8 cellular contexts compared by ENCODE assay signal in the genomic region with DNA sequence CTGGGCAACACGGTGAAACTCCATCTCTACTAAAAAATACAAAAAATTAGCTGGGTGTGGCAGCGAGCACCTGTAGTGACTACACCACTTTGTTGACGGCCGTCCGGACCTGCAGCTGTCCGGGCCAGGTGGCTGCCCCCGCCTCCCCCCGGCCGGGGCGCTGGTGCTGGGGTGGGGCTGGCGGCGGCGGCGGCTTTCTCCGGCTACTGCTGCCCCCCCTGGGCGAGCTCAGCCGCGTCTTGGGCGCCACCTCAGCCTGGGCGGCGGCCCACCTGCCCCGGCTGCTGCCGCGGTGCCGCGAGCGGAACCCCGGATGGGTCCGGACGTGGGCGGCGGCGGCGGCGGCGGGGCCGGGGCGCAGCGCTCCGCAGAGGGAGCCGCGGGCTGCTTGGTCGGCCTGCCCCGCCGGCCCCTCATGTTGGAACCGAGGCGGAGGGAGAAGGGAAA. TPM values are rescaled to one million over a fixed set of nuclear protein-coding genes. Genes with fewer than 3 reads are reported as not detected.
DNase-seq lines count a peak whose midpoint lies in the region; ATAC-seq and TF ChIP-seq lines count a peak whose summit lies in the region.
"Not testable (repeated sequence)": the region's sequence is repeated elsewhere in the genome, so short reads cannot be mapped to it uniquely, and the experiment has no call there.

No MANE protein-coding gene starts in this region.

- H3K36me3 ChIP-seq in ACC112 (ENCODE audit: insufficient read depth, low read length); skeletal muscle tissue (ENCODE audit: control insufficient read depth in 3 of 3, insufficient read depth in 3 of 3, low read length in 3 of 3): not testable (repeated sequence)

- not testable (repeated sequence) for H2AFZ ChIP-seq in ACC112 (ENCODE audit: low read length, unreplicated experiment)

- CTCF ChIA-PET in activated CD4-positive, alpha-beta T cell treated with anti-CD3 and anti-CD28 coated beads for 36 hours (lab: Charles Lee), result interaction anchor here (0.7 to 1.5 kb wide), 4 partner anchors 19 to 218 kb away, joined by 3 to 5 read pairs (median 4); a partner anchor contains a TSS

- peak overlapping the region; percentile 50; the same call in 1 of the 2 replicates for H3K27ac ChIP-seq in ACC112 (ENCODE audit: low read depth, low read length)
- peak overlapping the region; percentile 89 to 98 for H3K27ac ChIP-seq in coronary artery
- peak overlapping the region; percentile 85 for H3K27ac ChIP-seq in skeletal muscle tissue (ENCODE audit: low read depth, low read length)

- not testable (repeated sequence) for H3K4me1 Mint-ChIP-seq in activated CD4-positive, alpha-beta T cell treated with anti-CD3 and anti-CD28 coated beads for 36 hours

- not testable (repeated sequence) for H3K9me3 ChIP-seq in skeletal muscle tissue (ENCODE audit: control insufficient read depth in 3 of 3, low read length in 3 of 3)

- POLR2A ChIA-PET in activated CD4-positive, alpha-beta T cell treated with anti-CD3 and anti-CD28 coated beads for 36 hours (lab: Charles Lee), result not testable (repeated sequence)

- H3K4me3 ChIP-seq in ACC112 (ENCODE audit: low read depth, low read length) (peak overlapping the region; percentile 84), coronary artery (peak overlapping the region; percentile 98), skeletal muscle tissue (ENCODE audit: low read length in 3 of 3) (peak overlapping the region; percentile 51 to 72 (median 71))

- not testable (repeated sequence) for TF ChIP-seq CTCF in coronary artery (IDR thresholded peaks at IDR 0.05)

- not testable (repeated sequence) for H3K36me3 Mint-ChIP-seq in activated CD4-positive, alpha-beta T cell treated with anti-CD3 and anti-CD28 coated beads for 36 hours (ENCODE audit: low read depth)

- H3K27me3 Mint-ChIP-seq in activated CD4-positive, alpha-beta T cell treated with anti-CD3 and anti-CD28 coated beads for 36 hours, result not testable (repeated sequence)

- peak overlapping the region in 2 of 3 donors; percentile 85 to 86 for H3K9ac ChIP-seq in skeletal muscle tissue (ENCODE audit: low read depth in 1 of 3, low read length in 3 of 3)

- H3K79me2 ChIP-seq in ACC112 (ENCODE audit: control insufficient read depth, insufficient read depth, low read length, unreplicated experiment), result not testable (repeated sequence)

- peak; percentile 47 for ATAC-seq in GM19023 (IDR thresholded peaks at IDR 0.05; ENCODE audit: unreplicated experiment)
- peak; percentile 48 for ATAC-seq in HG02973 (IDR thresholded peaks at IDR 0.05; ENCODE audit: unreplicated experiment)
- peak; percentile 54 for ATAC-seq in activated CD4-positive, alpha-beta T cell treated with anti-CD3 and anti-CD28 coated beads for 36 hours
- ATAC-seq in left colon, result peak; percentile 66

- not testable (repeated sequence) for H3K4me1 ChIP-seq in ACC112 (ENCODE audit: control insufficient read depth, insufficient read depth, low read length, unreplicated experiment); skeletal muscle tissue (ENCODE audit: control insufficient read depth in 3 of 3, insufficient read depth in 3 of 3, low read length in 3 of 3)

- peak; percentile 17 to 51 for DNase-seq in NCI-H2081 (lab: John Stamatoyannopoulos, UW)
- peak; percentile 67 for DNase-seq in activated CD4-positive, alpha-beta T cell treated with anti-CD3 and anti-CD28 coated beads for 36 hours
- DNase-seq in coronary artery (ENCODE audit: low spot score), result not testable (repeated sequence)
- DNase-seq in left colon, result peak; percentile 73 to 74

- H3K27me3 ChIP-seq in ACC112 (ENCODE audit: insufficient read depth, low read length); skeletal muscle tissue (ENCODE audit: control insufficient read depth in 3 of 3, insufficient read depth in 3 of 3, low read length in 3 of 3): not testable (repeated sequence)

- not testable (repeated sequence) for H3K9me3 Mint-ChIP-seq in activated CD4-positive, alpha-beta T cell treated with anti-CD3 and anti-CD28 coated beads for 36 hours (ENCODE audit: low read depth)

- peak overlapping the region; percentile 73 for H3K4me3 Mint-ChIP-seq in activated CD4-positive, alpha-beta T cell treated with anti-CD3 and anti-CD28 coated beads for 36 hours

- peak overlapping the region; percentile 58 for H3K27ac Mint-ChIP-seq in activated CD4-positive, alpha-beta T cell treated with anti-CD3 and anti-CD28 coated beads for 36 hours

- intact Hi-C loops in activated CD4-positive, alpha-beta T cell treated with anti-CD3 and anti-CD28 coated beads for 36 hours (cut with DNase I, micrococcal nuclease), result loop anchor here (1.0 to 5.0 kb wide), 4 partner anchors 138 to 257 kb away; a partner anchor contains a TSS
- intact Hi-C loops in left colon (cut with DNase I, micrococcal nuclease), result not testable (repeated sequence)

RNA-seq across cellular contexts. Expression of a gene that starts 0.4 kb away (rescaled TPM):
- 1 to 10 TPM; 2.6 to 3.3 TPM for total RNA-seq in activated CD4-positive, alpha-beta T cell treated with anti-CD3 and anti-CD28 coated beads for 36 hours
- total RNA-seq in left colon, result 10 to 100 TPM; 12.7 to 15.5 TPM
- 26.1 TPM for total RNA-seq in skeletal muscle tissue
